Comparison of ENCODE assay signal across 2 cellular contexts in genomic region chr10:3277566-3277965, GRCh38.
TF ChIP-seq lines count a peak whose summit lies in the region.

No MANE protein-coding gene starts in this region.

TF ChIP-seq in GM23338, 12 proteins besides CTCF, POLR2A, EP300 and RAD21:
- TF ChIP-seq ETS1 (IDR thresholded peaks at IDR 0.05) (no peak), ZNF331 (CRISPR knock-in tag; IDR thresholded peaks at IDR 0.05; ENCODE audit: low read depth) (no peak), STAT1 (IDR thresholded peaks at IDR 0.05; ENCODE audit: unreplicated experiment) (no peak), EZH2 (IDR thresholded peaks at IDR 0.05; ENCODE audit: low read depth, unreplicated experiment) (no peak), ZNF114 (CRISPR knock-in tag; IDR thresholded peaks at IDR 0.05) (no peak), ZNF462 (CRISPR knock-in tag; IDR thresholded peaks at IDR 0.05) (no peak), JUNB (IDR thresholded peaks at IDR 0.05; ENCODE audit: unreplicated experiment) (no peak), POLR2AphosphoS5 (IDR thresholded peaks at IDR 0.05; ENCODE audit: low read depth) (no peak), REST (IDR thresholded peaks at IDR 0.05; ENCODE audit: unreplicated experiment) (no peak), EZH2phosphoT487 (IDR thresholded peaks at IDR 0.05; ENCODE audit: unreplicated experiment) (no peak), NANOG (IDR thresholded peaks at IDR 0.05; ENCODE audit: borderline replicate concordance) (no peak), CREB1 (CRISPR knock-in tag; IDR thresholded peaks at IDR 0.05; ENCODE audit: low read depth) (no peak)

TF ChIP-seq in H1, 55 proteins besides CTCF, POLR2A, EP300 and RAD21:
- TF ChIP-seq RFX5 (IDR thresholded peaks at IDR 0.05; ENCODE audit: borderline replicate concordance, low read depth, low read length) (no peak), HDAC6 (IDR thresholded peaks at IDR 0.05; ENCODE audit: low read depth, low read length) (no peak), SUZ12 (IDR thresholded peaks at IDR 0.05; ENCODE audit: low read length) (no peak), ATF2 (IDR thresholded peaks at IDR 0.05; ENCODE audit: low read length) (no peak), SRF (IDR thresholded peaks at IDR 0.05; ENCODE audit: low read depth, low read length) (no peak), CHD7 (IDR thresholded peaks at IDR 0.05; ENCODE audit: insufficient replicate concordance, low read length) (no peak), TCF12 (IDR thresholded peaks at IDR 0.05; ENCODE audit: low read depth, low read length) (no peak), TBP (IDR thresholded peaks at IDR 0.05; ENCODE audit: low read depth, low read length) (no peak), KDM4A (IDR thresholded peaks at IDR 0.05; ENCODE audit: low read depth, low read length, severe bottlenecking) (no peak), ZNF274 (IDR thresholded peaks at IDR 0.05; ENCODE audit: borderline replicate concordance, extremely low read depth, low read length) (no peak), RXRA (IDR thresholded peaks at IDR 0.05; ENCODE audit: insufficient read depth, low read depth, low read length) (no peak), CTBP2 (IDR thresholded peaks at IDR 0.05; ENCODE audit: borderline replicate concordance, insufficient read depth, insufficient read length, low read length) (no peak), SP2 (IDR thresholded peaks at IDR 0.05; ENCODE audit: low read length) (no peak), KDM1A (IDR thresholded peaks at IDR 0.05; ENCODE audit: borderline replicate concordance, low read length) (no peak), ATF3 (IDR thresholded peaks at IDR 0.05; ENCODE audit: insufficient read depth, low read depth, low read length) (no peak), SIN3A (conservative IDR thresholded peaks at IDR 0.05 in 1 of 2, IDR thresholded peaks at IDR 0.05 in 1 of 2; ENCODE audit: low read depth in 1 of 2, low read length in 2 of 2) (no peak), NRF1 (IDR thresholded peaks at IDR 0.05; ENCODE audit: low read depth, low read length) (no peak), KDM5A (IDR thresholded peaks at IDR 0.05; ENCODE audit: low read length) (no peak), CBX5 (IDR thresholded peaks at IDR 0.05; ENCODE audit: low read depth, low read length) (no peak)
TF ChIP-seq in H1: peak in this region for 0.
